Comparison of ENCODE assay signal across 6 cellular contexts in genomic region chr1:42815938-42816599, GRCh38. TPM values are rescaled to one million over a fixed set of nuclear protein-coding genes. Genes with fewer than 3 reads are reported as not detected.
A peak's percentile ranks its signal among the peaks of the same experiment; 100 is the strongest.
DNase-seq lines count a peak whose midpoint lies in the region; ATAC-seq lines count a peak whose summit lies in the region.

No MANE protein-coding gene starts in this region.

- H3K27me3 ChIP-seq in mesenchymal stem cell (ENCODE audit: control insufficient read depth in 1 of 2, insufficient read depth in 1 of 2, low read length in 2 of 2) = no peaks in the 10 kb centered on the region

- peak overlapping the region in 1 of 2 experiments; percentile 30 for H3K14ac ChIP-seq in mesenchymal stem cell (ENCODE audit: low read length in 2 of 2)

- WGBS in mesenchymal stem cell = 63% methylated on average over 6 of the region's 7 CpGs

- H3K4me1 ChIP-seq in mesenchymal stem cell (ENCODE audit: control insufficient read depth, insufficient read depth, low read depth, low read length) = peaks cover 6% of the 10 kb centered on the region

- peak overlapping the region in 1 of 2 experiments; percentile 0 for H2BK12ac ChIP-seq in mesenchymal stem cell (ENCODE audit: low read length in 2 of 2)

- no peak overlapping the region for H2BK5ac ChIP-seq in mesenchymal stem cell (ENCODE audit: low read depth, low read length, poor library complexity, severe bottlenecking)

- peak in 1 of 2 donors; percentile 19 for ATAC-seq in activated naive CD4-positive, alpha-beta T cell treated with anti-CD3 and anti-CD28 coated beads, Interleukin-2, amount 50 U/mL, for 72 hours

- no peak overlapping the region for H2AFZ ChIP-seq in mesenchymal stem cell (ENCODE audit: low read depth, low read length)

- peak overlapping the region; percentile 46 to 99 for H3K4ac ChIP-seq in mesenchymal stem cell (ENCODE audit: low read depth in 1 of 2, low read length in 2 of 2)

- no peak overlapping the region for H2BK120ac ChIP-seq in mesenchymal stem cell (ENCODE audit: low read depth, low read length)

- H3K23ac ChIP-seq in mesenchymal stem cell (ENCODE audit: low read length in 2 of 2) = no peak overlapping the region

- peak overlapping the region; percentile 94 for H3K27ac ChIP-seq in mesenchymal stem cell (ENCODE audit: low read length, poor library complexity, severe bottlenecking)

- no peaks in the 10 kb centered on the region for H3K9me3 Mint-ChIP-seq in activated naive CD4-positive, alpha-beta T cell treated with anti-CD3 and anti-CD28 coated beads, Interleukin-2, amount 50 U/mL, for 72 hours

- H2BK15ac ChIP-seq in mesenchymal stem cell (ENCODE audit: low read depth, poor library complexity, severe bottlenecking) = no peak overlapping the region

- H3K4me2 ChIP-seq in mesenchymal stem cell (ENCODE audit: low read length, poor library complexity, severe bottlenecking) = peak overlapping the region; percentile 80

- peak overlapping the region; percentile 30 to 80 for H3K27ac Mint-ChIP-seq in activated naive CD4-positive, alpha-beta T cell treated with anti-CD3 and anti-CD28 coated beads, Interleukin-2, amount 50 U/mL, for 72 hours

- H3K9ac ChIP-seq in mesenchymal stem cell (ENCODE audit: low read length) = peak overlapping the region; percentile 93

- H3K36me3 ChIP-seq in mesenchymal stem cell (ENCODE audit: control insufficient read depth in 1 of 2, insufficient read depth in 2 of 2, low read depth in 1 of 2, low read length in 2 of 2) = peaks cover 6 to 15% of the 10 kb centered on the region in 2 experiments

- peak overlapping the region; percentile 86 to 98 for H3K4me3 ChIP-seq in mesenchymal stem cell (ENCODE audit: insufficient read depth in 1 of 2, low read depth in 1 of 2, low read length in 2 of 2)

- peak overlapping the region in 1 of 2 experiments; percentile 49 for H3K18ac ChIP-seq in mesenchymal stem cell (ENCODE audit: low read depth in 1 of 2, low read length in 2 of 2)

- DNase-seq in stimulated activated CD4-positive, alpha-beta T cell treated with anti-CD3 and anti-CD28 coated beads, Interleukin-15, amount 100 ng/mL, for 24 hours = peak; percentile 13
- DNase-seq in stimulated activated CD4-positive, alpha-beta T cell treated with anti-CD3 and anti-CD28 coated beads, Interleukin-4, amount 100 ng/mL, for 4 hours = no peak
- DNase-seq in activated naive CD4-positive, alpha-beta T cell treated with anti-CD3 and anti-CD28 coated beads, Interleukin-2, amount 50 U/mL, for 72 hours (ENCODE audit: low spot score in 2 of 2) = peak in 1 of 2 donors; percentile 13
- DNase-seq in mesenchymal stem cell (peak; percentile 38), SW 1271 (lab: John Stamatoyannopoulos, UW) (no peak), activated gamma-delta T cell (lab: John Stamatoyannopoulos, UW) (no peak)

- peaks cover 5% of the 10 kb centered on the region in 2 donors for H3K36me3 Mint-ChIP-seq in activated naive CD4-positive, alpha-beta T cell treated with anti-CD3 and anti-CD28 coated beads, Interleukin-2, amount 50 U/mL, for 72 hours

- H2AK5ac ChIP-seq in mesenchymal stem cell (ENCODE audit: low read length, severe bottlenecking) = no peak overlapping the region

- peaks cover 17% of the 10 kb centered on the region for H3K79me1 ChIP-seq in mesenchymal stem cell (replicated peaks; ENCODE audit: low read length, poor library complexity, severe bottlenecking)

- H4K91ac ChIP-seq in mesenchymal stem cell (ENCODE audit: low read length) = peak overlapping the region; percentile 37

- peak overlapping the region; percentile 53 for H4K8ac ChIP-seq in mesenchymal stem cell (ENCODE audit: low read length)

- no peaks in the 10 kb centered on the region for H3K9me3 ChIP-seq in mesenchymal stem cell (ENCODE audit: control insufficient read depth, low read length)

RNA-seq across cellular contexts. Expression of gene ERMAP, which starts 0.9 kb away (rescaled TPM):
- 1 to 10 TPM; 4.3 to 5.0 TPM for total RNA-seq in activated naive CD4-positive, alpha-beta T cell treated with anti-CD3 and anti-CD28 coated beads, Interleukin-2, amount 50 U/mL, for 72 hours
- 7.8 TPM for polyA plus RNA-seq in mesenchymal stem cell (2013, experiment 1 of 2)
- polyA plus RNA-seq in mesenchymal stem cell (2013, experiment 2 of 2) = 7.6 TPM

RNA-seq across cellular contexts. Expression of gene SVBP, which starts 1.1 kb away (rescaled TPM):
- 10 to 100 TPM; 15.8 to 30.6 TPM for total RNA-seq in activated naive CD4-positive, alpha-beta T cell treated with anti-CD3 and anti-CD28 coated beads, Interleukin-2, amount 50 U/mL, for 72 hours
- polyA plus RNA-seq in mesenchymal stem cell (2013, experiment 1 of 2) = 39.9 TPM
- 39.5 TPM for polyA plus RNA-seq in mesenchymal stem cell (2013, experiment 2 of 2)

RNA-seq across cellular contexts. Expression of gene ZNF691, which starts 30.3 kb away (rescaled TPM):
- total RNA-seq in activated naive CD4-positive, alpha-beta T cell treated with anti-CD3 and anti-CD28 coated beads, Interleukin-2, amount 50 U/mL, for 72 hours = 1 to 10 TPM; 6.3 to 9.8 TPM
- 6.0 TPM for polyA plus RNA-seq in mesenchymal stem cell (2013, experiment 1 of 2)
- polyA plus RNA-seq in mesenchymal stem cell (2013, experiment 2 of 2) = 5.7 TPM

RNA-seq across cellular contexts. Expression of gene TMEM269, which starts 31.3 kb away (rescaled TPM):
- 1 to 10 TPM in 1 of 2 donors, under 1 TPM in 1; 0.53 to 1.7 TPM for total RNA-seq in activated naive CD4-positive, alpha-beta T cell treated with anti-CD3 and anti-CD28 coated beads, Interleukin-2, amount 50 U/mL, for 72 hours
- 0.04 TPM for polyA plus RNA-seq in mesenchymal stem cell (2013, experiment 1 of 2)
- polyA plus RNA-seq in mesenchymal stem cell (2013, experiment 2 of 2) = 0.07 TPM

RNA-seq across cellular contexts. Expression of gene C1orf50, which starts 49.0 kb away (rescaled TPM):
- 1 to 10 TPM; 5.7 to 7.9 TPM for total RNA-seq in activated naive CD4-positive, alpha-beta T cell treated with anti-CD3 and anti-CD28 coated beads, Interleukin-2, amount 50 U/mL, for 72 hours
- 2.2 TPM for polyA plus RNA-seq in mesenchymal stem cell (2013, experiment 1 of 2)
- 2.5 TPM for polyA plus RNA-seq in mesenchymal stem cell (2013, experiment 2 of 2)

Comparison
In these comparisons a context has a peak if more than half of its experiments do, and no peak if none do; other contexts are left out.
1. DNase-seq: peak in stimulated activated CD4-positive, alpha-beta T cell treated with anti-CD3 and anti-CD28 coated beads, Interleukin-15, amount 100 ng/mL, for 24 hours (single experiment) and mesenchymal stem cell (single experiment); none in stimulated activated CD4-positive, alpha-beta T cell treated with anti-CD3 and anti-CD28 coated beads, Interleukin-4, amount 100 ng/mL, for 4 hours (0 of 2), SW 1271 (0 of 2) and activated gamma-delta T cell (single experiment).